ENCODE assay signal across 8 cellular contexts in genomic region chr19:38684078-38684861, GRCh38. TPM values are rescaled to one million over a fixed set of nuclear protein-coding genes. Genes with fewer than 3 reads are reported as not detected.
DNase-seq lines count a peak whose midpoint lies in the region; ATAC-seq and TF ChIP-seq lines count a peak whose summit lies in the region.

No MANE protein-coding gene starts in this region.

- peak overlapping the region; percentile 90 for H4K8ac ChIP-seq in trophoblast cell (ENCODE audit: low read depth, low read length)

- H3K4ac ChIP-seq in trophoblast cell (ENCODE audit: low read depth, low read length) = peak overlapping the region; percentile 51

- H3K4me1 Mint-ChIP-seq in WTC11 = peaks cover 82% of the 10 kb centered on the region

- no peak overlapping the region for H3K4me3 Mint-ChIP-seq in WTC11

- peaks cover 64% of the 10 kb centered on the region for H3K79me1 ChIP-seq in trophoblast cell (ENCODE audit: low read length)

- ATAC-seq in WTC11 (no peak), GM18907 (IDR thresholded peaks at IDR 0.05; ENCODE audit: unreplicated experiment) (no peak)

- H3K27ac Mint-ChIP-seq in WTC11 = peak overlapping the region; percentile 99

- H2BK12ac ChIP-seq in trophoblast cell (ENCODE audit: low read length) = peak overlapping the region; percentile 89

- peak overlapping the region; percentile 54 for H3K4me2 ChIP-seq in Loucy (ENCODE audit: low read depth, low read length, poor library complexity, severe bottlenecking)
- H3K4me2 ChIP-seq in trophoblast cell (ENCODE audit: low read length) = peak overlapping the region; percentile 30

- H3K4me3 ChIP-seq in Loucy (ENCODE audit: low read length, poor library complexity, severe bottlenecking) (peak overlapping the region; percentile 8), trophoblast cell (ENCODE audit: low read depth, low read length) (no peak overlapping the region)

- peak overlapping the region; percentile 94 for H3K14ac ChIP-seq in trophoblast cell (ENCODE audit: low read length)

- WGBS in trophoblast cell (ENCODE audit: extremely low coverage, insufficient coverage, insufficient read length) = no CpG with 5 or more reads among the region's 7 CpGs

- peak overlapping the region; percentile 77 for H3K18ac ChIP-seq in trophoblast cell (ENCODE audit: low read length)

- no peak overlapping the region for H3K23ac ChIP-seq in trophoblast cell (ENCODE audit: low read length)

- CTCF ChIA-PET in WTC11 (lab: Charles Lee) = interaction anchor here (0.5 to 2.6 kb wide), 6 partner anchors 10 to 50 kb away, joined by 3 to 20 read pairs (median 8); partner anchors contain the start of gene ACTN4

- H2AFZ ChIP-seq in Loucy (ENCODE audit: low read length) (no peak overlapping the region), trophoblast cell (ENCODE audit: insufficient read depth, low read length, poor library complexity) (peak overlapping the region; percentile 71)

- peak overlapping the region; percentile 83 for H2BK120ac ChIP-seq in trophoblast cell (ENCODE audit: insufficient read depth, low read length, poor library complexity)

- peak; percentile 94 for DNase-seq in ELR (ENCODE audit: low read depth)
- no peak for DNase-seq in WTC11 (ENCODE audit: low spot score)
- DNase-seq in fibroblast of peridontal ligament (ENCODE audit: extremely low read depth) = peak; percentile 93
- DNase-seq in trophoblast cell = peak; percentile 73 to 87
- no peak for DNase-seq in NCI-H1092 (lab: John Stamatoyannopoulos, UW)
- no peak for DNase-seq in NCI-H524 (lab: John Stamatoyannopoulos, UW)

- H3K27ac ChIP-seq in trophoblast cell (ENCODE audit: low read depth, low read length) = peak overlapping the region; percentile 100

- no peaks in the 10 kb centered on the region for H3K9me2 ChIP-seq in Loucy (replicated peaks; ENCODE audit: low read depth, low read length)

- H3K9me3 Mint-ChIP-seq in WTC11 = peaks cover 9% of the 10 kb centered on the region

- H3F3A ChIP-seq in Loucy (ENCODE audit: low read depth) = no peaks in the 10 kb centered on the region

- H3K9me3 ChIP-seq in Loucy (ENCODE audit: insufficient read depth, low read depth, low read length) (no peaks in the 10 kb centered on the region), trophoblast cell (ENCODE audit: insufficient read depth, low read depth, low read length) (no peaks in the 10 kb centered on the region)

- peaks cover 90% of the 10 kb centered on the region for H3K4me1 ChIP-seq in Loucy (ENCODE audit: insufficient read depth, low read length, poor library complexity, severe bottlenecking)
- H3K4me1 ChIP-seq in trophoblast cell (ENCODE audit: control insufficient read depth in 1 of 2, insufficient read depth in 2 of 2, low read length in 2 of 2) = peaks cover 55 to 63% of the 10 kb centered on the region in 2 experiments

- H3K27me3 Mint-ChIP-seq in WTC11 (ENCODE audit: low read depth) = no peaks in the 10 kb centered on the region

- H2BK5ac ChIP-seq in trophoblast cell (ENCODE audit: low read depth, low read length, poor library complexity) = peak overlapping the region; percentile 98

- peaks cover 31% of the 10 kb centered on the region for H3K36me3 Mint-ChIP-seq in WTC11

- H3K27me3 ChIP-seq in Loucy (ENCODE audit: insufficient read depth, low read length, poor library complexity, severe bottlenecking) (no peaks in the 10 kb centered on the region), trophoblast cell (ENCODE audit: insufficient read depth, low read length) (no peaks in the 10 kb centered on the region)

- peaks cover 5% of the 10 kb centered on the region; the same call in 1 of the 2 replicates for H3K36me3 ChIP-seq in Loucy (ENCODE audit: insufficient read depth, low read length)
- H3K36me3 ChIP-seq in trophoblast cell (ENCODE audit: control insufficient read depth in 1 of 2, insufficient read depth in 2 of 2, low read length in 2 of 2) = peaks cover 9 to 11% of the 10 kb centered on the region in 2 experiments

- H4K91ac ChIP-seq in trophoblast cell (ENCODE audit: low read depth, low read length) = peak overlapping the region; percentile 86

- H3K9ac ChIP-seq in Loucy (ENCODE audit: low read depth, low read length, poor library complexity, severe bottlenecking) = peak overlapping the region; percentile 67
- H3K9ac ChIP-seq in trophoblast cell (ENCODE audit: low read length) = peak overlapping the region; percentile 79

- H4K20me1 ChIP-seq in Loucy (ENCODE audit: insufficient read depth, low read length, poor library complexity, severe bottlenecking) = peaks cover 23% of the 10 kb centered on the region

- POLR2A ChIA-PET in WTC11 (lab: Charles Lee) = interaction anchor here (0.9 to 2.2 kb wide), 6 partner anchors 9 to 36 kb away, joined by 3 to 23 read pairs (median 4); partner anchors contain the start of gene ACTN4

- peak overlapping the region; percentile 95 for H2AK5ac ChIP-seq in trophoblast cell (ENCODE audit: low read length)

- H4K12ac ChIP-seq in trophoblast cell (ENCODE audit: low read depth, low read length) = peak overlapping the region; percentile 84

- no peak for TF ChIP-seq CTCF in Loucy (conservative IDR thresholded peaks at IDR 0.05; ENCODE audit: low read length)
- TF ChIP-seq CTCF in WTC11 (IDR thresholded peaks at IDR 0.05) = no peak

- H3K79me2 ChIP-seq in Loucy (ENCODE audit: insufficient read depth, low read length) = peaks cover 100% of the 10 kb centered on the region
- peaks cover 41% of the 10 kb centered on the region for H3K79me2 ChIP-seq in trophoblast cell (ENCODE audit: control insufficient read depth, insufficient read depth, low read length, poor library complexity)

TF ChIP-seq in WTC11, 78 proteins besides CTCF, POLR2A, EP300 and RAD21:
- TF ChIP-seq AR (CRISPR knock-in tag; IDR thresholded peaks at IDR 0.05) (0 out of 2 replicates have a peak, but pooled peaks have one; percentile 71), PRDM15 (CRISPR knock-in tag; IDR thresholded peaks at IDR 0.05) (0 out of 2 replicates have a peak, but pooled peaks have one; percentile 4), PRRX2 (CRISPR knock-in tag; IDR thresholded peaks at IDR 0.05) (no peak), ZNF416 (CRISPR knock-in tag; IDR thresholded peaks at IDR 0.05) (peak; percentile 43; the same call in 1 of the 2 replicates), SP1 (CRISPR knock-in tag; conservative IDR thresholded peaks at IDR 0.05) (0 out of 2 replicates have a peak, but pooled peaks have one; percentile 13)

RNA-seq across cellular contexts. Expression of gene ACTN4, which starts 36.8 kb away (rescaled TPM):
- 484 to 511 TPM (median 506 TPM) in 3 replicates for total RNA-seq in WTC11 (2021)
- polyA plus RNA-seq in trophoblast cell (2013) = 442 and 468 TPM in 2 replicates

Comparison
In these comparisons a context has a peak if more than half of its experiments do, and no peak if none do; other contexts are left out.
1. DNase-seq: peak in ELR (single experiment), fibroblast of peridontal ligament (single experiment) and trophoblast cell (2 of 2); none in WTC11 (single experiment), NCI-H1092 (single experiment) and NCI-H524 (0 of 2).